In genomic region chr12:6954316-6954710, GRCh38 we compare ENCODE assay signal across 1 cellular context.
TF ChIP-seq lines count a peak whose summit lies in the region.

No MANE protein-coding gene starts in this region.

TF ChIP-seq in H1, 55 proteins besides CTCF, POLR2A, EP300 and RAD21:
- TF ChIP-seq HDAC6 (IDR thresholded peaks at IDR 0.05; ENCODE audit: low read depth, low read length) (no peak), KDM5A (IDR thresholded peaks at IDR 0.05; ENCODE audit: low read length) (no peak), RFX5 (IDR thresholded peaks at IDR 0.05; ENCODE audit: borderline replicate concordance, low read depth, low read length) (no peak), TEAD4 (IDR thresholded peaks at IDR 0.05; ENCODE audit: low read depth, low read length) (no peak)
